Comparison of ENCODE assay signal across 8 cellular contexts in genomic region chr17:67376892-67377726, GRCh38. TPM values are rescaled to one million over a fixed set of nuclear protein-coding genes. Genes with fewer than 3 reads are reported as not detected.
DNase-seq lines count a peak whose midpoint lies in the region; ATAC-seq, FAIRE-seq and TF ChIP-seq lines count a peak whose summit lies in the region.

PITPNC1 (plus strand) TSS chr17:67377281.

- peak within 1 kb of the TSS; percentile 87 for H2AFZ ChIP-seq in keratinocyte (ENCODE audit: control insufficient read depth, low read length)

- no peaks in the 10 kb centered on the region for H4K20me1 ChIP-seq in keratinocyte (ENCODE audit: control insufficient read depth, extremely low read depth, insufficient read depth, low read length)

- peak within 1 kb of the TSS; percentile 71 for H3K27ac ChIP-seq in keratinocyte (ENCODE audit: control insufficient read depth, insufficient read depth, low read length)

- H3K9ac ChIP-seq in keratinocyte (ENCODE audit: control insufficient read depth, extremely low read depth, insufficient read depth, low read length), result peak within 1 kb of the TSS; percentile 80

- peaks cover 17% of the 10 kb centered on the region for H3K79me2 ChIP-seq in keratinocyte (ENCODE audit: control insufficient read depth, insufficient read depth, low read length)

- POLR2A ChIA-PET in AG04449 (lab: Yijun Ruan, JAX), result interaction anchor here (0.6 to 1.5 kb wide), 2 partner anchors 10 to 19 kb away, joined by 3 read pairs; no protein-coding TSS in a partner anchor

- CTCF ChIA-PET in AG04449 (lab: Yijun Ruan, JAX), result interaction anchor here (0.9 to 9.3 kb wide), 20 partner anchors 12 to 340 kb away, joined by 3 to 164 read pairs (median 12); partner anchors contain the start of genes NOL11 and PSMD12

- DNase-seq in AG04449 (ENCODE audit: low read depth, low spot score) (no peak), NCI-H345 treated with DMSO at 0.1 percent for 48 hours (lab: John Stamatoyannopoulos, UW; ENCODE audit: unreplicated experiment) (peak; percentile 64), keratinocyte (ENCODE audit: low read depth, low spot score) (no peak)
- DNase-seq in central memory CD4-positive, alpha-beta T cell, result peak; percentile 86
- DNase-seq in stimulated activated CD4-positive, alpha-beta T cell treated with anti-CD3 and anti-CD28 coated beads, Interleukin-15, amount 100 ng/mL, for 1 hour (ENCODE audit: low read depth in 1 of 2, low spot score in 1 of 2), result peak; percentile 77 to 79

- H3K9me3 ChIP-seq in keratinocyte (ENCODE audit: control insufficient read depth, low read depth, low read length), result no peaks in the 10 kb centered on the region

- TF ChIP-seq CTCF in AG04449 (IDR thresholded peaks at IDR 0.05; ENCODE audit: insufficient read depth, low read length, missing control alignments) (peak; percentile 1), keratinocyte (optimal IDR thresholded peaks at IDR 0.05 in 1 of 3, IDR thresholded peaks at IDR 0.05 in 1 of 3, conservative IDR thresholded peaks at IDR 0.05 in 1 of 3; ENCODE audit: extremely low read depth in 1 of 3, insufficient read depth in 2 of 3, low read length in 3 of 3) (peak in 1 of 3 experiments; percentile 10)

- dilution Hi-C loops in keratinocyte (cut with MboI; ENCODE audit: extremely low pct_ligation_motif_present, low sequenced_read_pairs), result no loop called here

- peak; percentile 17 for FAIRE-seq in keratinocyte (lab: Jason Lieb, UNC)

- H3K4me2 ChIP-seq in keratinocyte (ENCODE audit: control insufficient read depth, extremely low read depth, insufficient read depth, low read depth, low read length), result peak within 1 kb of the TSS; percentile 96

- no peaks in the 10 kb centered on the region for H3K27me3 ChIP-seq in keratinocyte (ENCODE audit: control insufficient read depth, extremely low read depth, insufficient read depth, low read length)

- H3K9me1 ChIP-seq in keratinocyte (ENCODE audit: control insufficient read depth, extremely low read depth, insufficient read depth, low read length), result no peaks in the 10 kb centered on the region

- H3K36me3 ChIP-seq in keratinocyte (ENCODE audit: control insufficient read depth in 2 of 2, extremely low read depth in 1 of 2, insufficient read depth in 2 of 2, low read length in 2 of 2), result peaks cover 0 to 7% of the 10 kb centered on the region in 2 experiments

- H3K4me3 ChIP-seq in AG04449 (ENCODE audit: low read depth, low read length), result peak within 1 kb of the TSS; percentile 75
- peak within 1 kb of the TSS; percentile 83 to 94 (median 86) for H3K4me3 ChIP-seq in keratinocyte (ENCODE audit: control insufficient read depth in 2 of 3, extremely low read depth in 1 of 3, insufficient read depth in 2 of 3, low read depth in 1 of 3, low read length in 3 of 3)

- peaks cover 25% of the 10 kb centered on the region for H3K4me1 ChIP-seq in keratinocyte (ENCODE audit: control insufficient read depth, extremely low read depth, insufficient read depth, low read length)

- ATAC-seq in GM18870 (IDR thresholded peaks at IDR 0.05; ENCODE audit: unreplicated experiment) (peak; percentile 60), HG03135 (IDR thresholded peaks at IDR 0.05; ENCODE audit: unreplicated experiment) (peak; percentile 70)
- peak; percentile 76 to 79 for ATAC-seq in activated CD4-positive, CD25-positive, alpha-beta regulatory T cell treated with anti-CD3 and anti-CD28 coated beads, Interleukin-2, amount 50 U/mL, for 24 hours

RNA-seq across cellular contexts. Expression of gene PITPNC1, which starts in this region (rescaled TPM):
- polyA plus RNA-seq in keratinocyte, result 14.7 to 25.4 TPM (median 24.8 TPM) in 3 replicates
- polyA plus RNA-seq in keratinocyte (2011; ENCODE audit: low read depth), result 19.5 TPM
- 23.4 and 33.3 TPM in 2 replicates for polyA plus RNA-seq in keratinocyte (2011; cell fraction: cytosol; rRNA removed)
- 12.7 and 15.9 TPM in 2 replicates for polyA plus RNA-seq in keratinocyte (2011; cell fraction: nucleus; rRNA removed)
- polyA plus RNA-seq in keratinocyte (2012; ENCODE audit: low replicate concordance), result 23.1 and 23.3 TPM in 2 replicates
- 13.8 to 26.5 TPM (median 17.4 TPM) in 3 replicates for polyA minus RNA-seq in keratinocyte
- polyA minus RNA-seq in keratinocyte (2011; cell fraction: cytosol; rRNA and poly(A)+ RNA removed), result 16.9 TPM
- 7.9 and 15.7 TPM in 2 replicates for polyA minus RNA-seq in keratinocyte (2011; cell fraction: nucleus; rRNA and poly(A)+ RNA removed)

Comparison
In these comparisons a context has a peak if more than half of its experiments do, and no peak if none do; other contexts are left out.
1. DNase-seq: peak in NCI-H345 treated with DMSO at 0.1 percent for 48 hours (single experiment), central memory CD4-positive, alpha-beta T cell (single experiment) and stimulated activated CD4-positive, alpha-beta T cell treated with anti-CD3 and anti-CD28 coated beads, Interleukin-15, amount 100 ng/mL, for 1 hour (2 of 2); none in AG04449 (single experiment) and keratinocyte (single experiment).
2. Peak in every context shown above with its lines, with median percentiles within 50 percentile points of each other: ATAC-seq.